ENCODE assay signal across 26 cellular contexts in the genomic region with DNA sequence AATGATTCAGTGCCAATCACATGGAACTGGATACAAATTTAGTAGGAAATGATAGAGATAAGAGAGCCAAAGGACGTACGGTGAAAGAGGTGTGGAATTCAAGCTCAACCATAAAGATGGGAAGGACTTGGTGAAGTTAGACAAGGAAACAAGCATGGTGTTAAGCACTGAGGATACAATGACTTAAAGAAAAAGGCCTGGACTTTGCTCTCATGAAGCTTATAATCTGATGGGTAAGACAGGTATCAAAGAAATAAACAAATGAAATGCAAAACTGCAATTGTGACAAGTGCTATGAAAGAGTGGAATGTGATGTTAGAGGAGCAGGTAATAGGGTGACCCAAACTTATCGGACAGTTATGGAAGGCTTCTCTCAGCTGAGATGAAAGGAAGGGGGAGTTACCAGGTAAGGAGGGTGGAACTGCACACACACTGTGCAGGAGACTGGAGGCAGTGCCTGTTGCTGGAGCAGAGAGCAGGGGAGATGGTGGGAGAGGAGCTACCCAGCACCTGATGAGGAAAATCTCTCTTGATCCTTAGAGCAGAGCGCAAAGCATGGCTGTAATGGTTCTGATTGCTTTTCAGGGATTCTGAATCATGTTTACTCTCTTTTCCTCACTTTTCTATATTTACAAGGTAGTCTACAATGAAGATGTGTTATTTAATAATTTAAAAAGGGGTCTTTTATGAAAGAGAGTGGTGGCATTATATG.
A peak's percentile ranks its signal among the peaks of the same experiment; 100 is the strongest.
DNase-seq lines count a peak whose midpoint lies in the region; ATAC-seq and TF ChIP-seq lines count a peak whose summit lies in the region.
"Had no signal": no experiment of that assay in that cellular context is flagged by ENCODE, and none has a peak within 500 bp of the region (broad histone marks: within the 10 kb centered on the region; RNA-seq: fewer than 3 reads in every experiment).

No MANE protein-coding gene starts in this region.

- no peaks in the 10 kb centered on the region for H3K9me3 ChIP-seq in OCI-LY7 (ENCODE audit: low read length)
- no peaks in the 10 kb centered on the region for H3K9me3 ChIP-seq in testis
- H3K9me3 ChIP-seq: gastroesophageal sphincter, right atrium auricular region, SK-N-SH, tibial nerve had no signal

- no peak for DNase-seq in activated naive CD4-positive, alpha-beta T cell treated with Interleukin-2 at 50 U/mL for 16 hours
- DNase-seq in OCI-LY7 (ENCODE audit: low spot score), result no peak
- no peak for DNase-seq in stimulated activated effector memory CD8-positive, alpha-beta T cell treated with anti-CD3 and anti-CD28 coated beads, Interleukin-12 subunit alpha, Interleukin-12 subunit beta, amount 100 ng/mL, for 72 hours (ENCODE audit: low spot score in 2 of 2)
- no peak for DNase-seq in NCI-H146 (lab: John Stamatoyannopoulos, UW)
- DNase-seq in testis, result no peak
- DNase-seq: activated B cell treated with CpG ODN at 0.5 μM for 24 hours; activated CD8-positive, alpha-beta memory T cell treated with anti-CD3 and anti-CD28 coated beads for 24 hours; Calu3; cortex of kidney; DND-41; endodermal cell; HCEC 1CT; NCI-H1048; NCI-H187; nephron progenitor cell; SK-N-SH; stimulated activated CD4-positive, alpha-beta T cell treated with anti-CD3 and anti-CD28 coated beads, Interleukin-12 subunit alpha, Interleukin-12 subunit beta, amount 100 ng/mL, for 4 hours had no signal

- peak overlapping the region; percentile 38 for H3K27ac Mint-ChIP-seq in activated naive CD4-positive, alpha-beta T cell treated with anti-CD3 and anti-CD28 coated beads, Interleukin-2, amount 50 U/mL, for 24 hours
- H3K27ac Mint-ChIP-seq in stimulated activated effector memory CD8-positive, alpha-beta T cell treated with anti-CD3 and anti-CD28 coated beads, Interleukin-12 subunit alpha, Interleukin-12 subunit beta, amount 100 ng/mL, for 72 hours, result peak overlapping the region; percentile 90
- H3K27ac Mint-ChIP-seq: activated B cell treated with CpG ODN at 0.5 μM for 24 hours, endodermal cell, mesothelial cell of epicardium, nephron progenitor cell had no signal

- H3K36me3 ChIP-seq in OCI-LY7 (ENCODE audit: insufficient read depth, low read length), result no peaks in the 10 kb centered on the region
- H3K36me3 ChIP-seq in testis (ENCODE audit: low read depth, missing control alignments), result no peaks in the 10 kb centered on the region
- H3K36me3 ChIP-seq: gastroesophageal sphincter, right atrium auricular region, tibial nerve had no signal

- no peaks in the 10 kb centered on the region for H4K20me1 ChIP-seq in OCI-LY7 (ENCODE audit: insufficient read depth, low read length)

- TF ChIP-seq POLR2A in testis (IDR thresholded peaks at IDR 0.05), result no peak

- ATAC-seq in stimulated activated effector memory CD8-positive, alpha-beta T cell treated with anti-CD3 and anti-CD28 coated beads, Interleukin-12 subunit alpha, Interleukin-12 subunit beta, amount 100 ng/mL, for 72 hours, result no peak
- no peak for ATAC-seq in HG02970 (IDR thresholded peaks at IDR 0.05; ENCODE audit: low FRiP score, unreplicated experiment)
- ATAC-seq: gastroesophageal sphincter had no signal

- no peaks in the 10 kb centered on the region for H3K9me2 ChIP-seq in OCI-LY7 (ENCODE audit: insufficient read depth, low read length)
- H3K9me2 ChIP-seq: SK-N-SH had no signal

- intact Hi-C loops in OCI-LY7 (cut with micrococcal nuclease; ENCODE audit: unreplicated experiment), result loop anchor here (1.0 to 10.0 kb wide), 5 partner anchors 85 to 724 kb away; partner anchors contain the start of gene SPATS2L
- intact Hi-C loops in testis (cut with DNase I; ENCODE audit: low total_unique reads), result no loop called here

- peaks cover 30% of the 10 kb centered on the region for H3K4me1 ChIP-seq in OCI-LY7 (ENCODE audit: insufficient read depth, low read length, poor library complexity, severe bottlenecking)
- no peaks in the 10 kb centered on the region for H3K4me1 ChIP-seq in testis
- H3K4me1 ChIP-seq: gastroesophageal sphincter, parathyroid adenoma, tibial nerve had no signal

- H3K4me1 Mint-ChIP-seq in activated naive CD4-positive, alpha-beta T cell treated with anti-CD3 and anti-CD28 coated beads, Interleukin-2, amount 50 U/mL, for 24 hours, result peaks cover 12% of the 10 kb centered on the region
- H3K4me1 Mint-ChIP-seq in stimulated activated effector memory CD8-positive, alpha-beta T cell treated with anti-CD3 and anti-CD28 coated beads, Interleukin-12 subunit alpha, Interleukin-12 subunit beta, amount 100 ng/mL, for 72 hours, result peaks cover 51% of the 10 kb centered on the region
- H3K4me1 Mint-ChIP-seq: mesothelial cell of epicardium had no signal

- H3K27ac ChIP-seq in OCI-LY7 (ENCODE audit: low read depth, low read length, poor library complexity, severe bottlenecking) (no peak overlapping the region), angular gyrus (ENCODE audit: low read depth, low read length) (peak overlapping the region; percentile 41), testis (no peak overlapping the region)
- H3K27ac ChIP-seq: C4-2B, gastroesophageal sphincter, parathyroid adenoma, right atrium auricular region, tibial nerve had no signal

- H2AFZ ChIP-seq in OCI-LY7 (ENCODE audit: low read length), result peak overlapping the region; percentile 51; the same call in 1 of the 2 replicates
- H2AFZ ChIP-seq: parathyroid adenoma had no signal

- H3K36me3 Mint-ChIP-seq in activated naive CD4-positive, alpha-beta T cell treated with anti-CD3 and anti-CD28 coated beads, Interleukin-2, amount 50 U/mL, for 24 hours, result no peaks in the 10 kb centered on the region
- H3K36me3 Mint-ChIP-seq in stimulated activated effector memory CD8-positive, alpha-beta T cell treated with anti-CD3 and anti-CD28 coated beads, Interleukin-12 subunit alpha, Interleukin-12 subunit beta, amount 100 ng/mL, for 72 hours, result no peaks in the 10 kb centered on the region
- H3K36me3 Mint-ChIP-seq: mesothelial cell of epicardium had no signal

- no peaks in the 10 kb centered on the region for H3K79me2 ChIP-seq in OCI-LY7 (ENCODE audit: insufficient read depth, low read depth, low read length)
- H3K79me2 ChIP-seq: parathyroid adenoma had no signal

- H3K27me3 Mint-ChIP-seq in activated naive CD4-positive, alpha-beta T cell treated with anti-CD3 and anti-CD28 coated beads, Interleukin-2, amount 50 U/mL, for 24 hours, result no peaks in the 10 kb centered on the region

- no peaks in the 10 kb centered on the region for H3K27me3 ChIP-seq in testis
- H3K27me3 ChIP-seq: gastroesophageal sphincter, right atrium auricular region, tibial nerve had no signal

- BruUV-seq in OCI-LY7 (replicated peaks; lab: Mats Ljungman, UMichigan), result no TSS peak

- 41 to 42% methylated on average over 4 of the region's 4 CpGs for WGBS in testis, 2 donors

- no peaks in the 10 kb centered on the region for H3K9me3 Mint-ChIP-seq in activated naive CD4-positive, alpha-beta T cell treated with anti-CD3 and anti-CD28 coated beads, Interleukin-2, amount 50 U/mL, for 24 hours
- H3K9me3 Mint-ChIP-seq in stimulated activated effector memory CD8-positive, alpha-beta T cell treated with anti-CD3 and anti-CD28 coated beads, Interleukin-12 subunit alpha, Interleukin-12 subunit beta, amount 100 ng/mL, for 72 hours, result no peaks in the 10 kb centered on the region
- H3K9me3 Mint-ChIP-seq: activated B cell treated with CpG ODN at 0.5 μM for 24 hours, endodermal cell, mesothelial cell of epicardium, nephron progenitor cell had no signal

- POLR2A ChIA-PET in OCI-LY7 (lab: Charles Lee), result interaction anchor here (0.6 to 1.7 kb wide), 7 partner anchors 8 to 220 kb away, joined by 3 to 6 read pairs (median 3); no protein-coding TSS in a partner anchor

- H3K4me2 ChIP-seq in OCI-LY7 (ENCODE audit: low read length), result no peak overlapping the region
- H3K4me2 ChIP-seq: SK-N-SH had no signal

- H3K4me3 Mint-ChIP-seq in activated naive CD4-positive, alpha-beta T cell treated with anti-CD3 and anti-CD28 coated beads, Interleukin-2, amount 50 U/mL, for 24 hours, result no peak overlapping the region
- peak overlapping the region; percentile 22 for H3K4me3 Mint-ChIP-seq in stimulated activated effector memory CD8-positive, alpha-beta T cell treated with anti-CD3 and anti-CD28 coated beads, Interleukin-12 subunit alpha, Interleukin-12 subunit beta, amount 100 ng/mL, for 72 hours
- H3K4me3 Mint-ChIP-seq: activated B cell treated with CpG ODN at 0.5 μM for 24 hours, endodermal cell, mesothelial cell of epicardium, nephron progenitor cell had no signal

- CTCF ChIA-PET in OCI-LY7 (lab: Charles Lee; ENCODE audit: unreplicated experiment), result interaction anchor here (1.0 to 1.1 kb wide), 2 partner anchors 9 to 220 kb away, joined by 4 to 5 read pairs; no protein-coding TSS in a partner anchor

- H3K4me3 ChIP-seq in OCI-LY7 (ENCODE audit: low read depth, low read length, poor library complexity, severe bottlenecking) (no peak overlapping the region), testis (no peak overlapping the region)
- H3K4me3 ChIP-seq: gastroesophageal sphincter, right atrium auricular region, tibial nerve had no signal

- no peak for TF ChIP-seq CTCF in OCI-LY7 (conservative IDR thresholded peaks at IDR 0.05; ENCODE audit: low read length)
- no peak for TF ChIP-seq CTCF in testis (IDR thresholded peaks at IDR 0.05)
